ENCODE assay signal across 1 cellular context in genomic region chr10:97686301-97686961, GRCh38.
TF ChIP-seq lines count a peak whose summit lies in the region.

No MANE protein-coding gene starts in this region.

TF ChIP-seq in K562, 482 proteins besides CTCF, POLR2A, EP300 and RAD21:
- TF ChIP-seq ZNF764 (CRISPR knock-in tag; IDR thresholded peaks at IDR 0.05; ENCODE audit: low read depth) (no peak), HDAC2 (IDR thresholded peaks at IDR 0.05) (peak; percentile 44; the same call in 1 of the 2 replicates), NBN (IDR thresholded peaks at IDR 0.05; ENCODE audit: low read depth) (no peak), SIN3A (IDR thresholded peaks at IDR 0.05; ENCODE audit: borderline replicate concordance in 2 of 2, control insufficient read depth in 1 of 2, low read depth in 2 of 2, low read length in 2 of 2) (no peak), ADNP (tag; IDR thresholded peaks at IDR 0.05) (peak; percentile 69; the same call in 1 of the 2 replicates), SP1 (CRISPR knock-in tag; IDR thresholded peaks at IDR 0.05) (no peak), KDM1A (IDR thresholded peaks at IDR 0.05) (peak; percentile 27 to 69; a peak in 2 of 4 replicates), ZNF780A (CRISPR knock-in tag; IDR thresholded peaks at IDR 0.05) (no peak), RCOR1 (IDR thresholded peaks at IDR 0.05; ENCODE audit: borderline replicate concordance in 1 of 2, low read depth in 2 of 2, low read length in 2 of 2) (peak in 1 of 2 experiments; percentile 47; a peak in 1 of 4 replicates), STAT5B (CRISPR knock-in tag; IDR thresholded peaks at IDR 0.05) (no peak), UBTF (IDR thresholded peaks at IDR 0.05; ENCODE audit: borderline replicate concordance in 1 of 2, low read depth in 2 of 2, low read length in 2 of 2) (no peak), EZH2 (IDR thresholded peaks at IDR 0.05; ENCODE audit: borderline replicate concordance, low read depth, low read length) (no peak), GABPB1 (CRISPR knock-in tag; IDR thresholded peaks at IDR 0.05) (no peak), ZFP91 (CRISPR knock-in tag; IDR thresholded peaks at IDR 0.05) (no peak), ARID2 (IDR thresholded peaks at IDR 0.05) (no peak), RBM25 (IDR thresholded peaks at IDR 0.05; ENCODE audit: low read depth, low read length, severe bottlenecking) (peak; percentile 86), PTBP1 (IDR thresholded peaks at IDR 0.05; ENCODE audit: low read depth, low read length) (0 out of 2 replicates have a peak, but pooled peaks have one; percentile 62), SREBF1 (IDR thresholded peaks at IDR 0.05; ENCODE audit: borderline replicate concordance, low read depth, low read length) (no peak), SRF (CRISPR knock-in tag; IDR thresholded peaks at IDR 0.05) (no peak), ETV5 (CRISPR knock-in tag; IDR thresholded peaks at IDR 0.05; ENCODE audit: low read depth) (no peak), ZNF143 (CRISPR knock-in tag; IDR thresholded peaks at IDR 0.05) (peak; percentile 47; the same call in 1 of the 2 replicates), ZNF263 (CRISPR knock-in tag; IDR thresholded peaks at IDR 0.05; ENCODE audit: borderline replicate concordance) (no peak), ATF6 (CRISPR knock-in tag; IDR thresholded peaks at IDR 0.05) (no peak), NR0B1 (IDR thresholded peaks at IDR 0.05; ENCODE audit: partially characterized antibody) (no peak), BCOR (IDR thresholded peaks at IDR 0.05) (peak; percentile 69), PCBP2 (IDR thresholded peaks at IDR 0.05; ENCODE audit: low read depth, low read length, poor library complexity, severe bottlenecking) (no peak), KLF6 (CRISPR knock-in tag; IDR thresholded peaks at IDR 0.05; ENCODE audit: borderline replicate concordance) (no peak), ZNF431 (CRISPR knock-in tag; IDR thresholded peaks at IDR 0.05) (no peak), E2F6 (IDR thresholded peaks at IDR 0.05; ENCODE audit: borderline replicate concordance in 1 of 2, extremely low read depth in 1 of 2, insufficient read depth in 1 of 2, insufficient read length in 1 of 2, low read depth in 1 of 2, low read length in 1 of 2, poor library complexity in 1 of 2, severe bottlenecking in 1 of 2) (peak in 1 of 2 experiments; percentile 25), GATA2 (CRISPR knock-in tag; IDR thresholded peaks at IDR 0.05) (no peak), RNF2 (IDR thresholded peaks at IDR 0.05) (no peak)
